16 cellular contexts compared by ENCODE assay signal in genomic region chr20:53463101-53463972, GRCh38.
DNase-seq lines count a peak whose midpoint lies in the region; ATAC-seq and TF ChIP-seq lines count a peak whose summit lies in the region.
"Had no signal": no experiment of that assay in that cellular context is flagged by ENCODE, and none has a peak within 500 bp of the region (broad histone marks: within the 10 kb centered on the region; RNA-seq: fewer than 3 reads in every experiment).

No MANE protein-coding gene starts in this region.

- H3K27ac ChIP-seq in mammary epithelial cell (ENCODE audit: insufficient read depth, low read depth, low read length) (no peak overlapping the region), Karpas-422 (ENCODE audit: low read length) (no peak overlapping the region), colonic mucosa (no peak overlapping the region)
- H3K27ac ChIP-seq: BLaER1 treated with 17β-estradiol and CSF1 and Interleukin-3, amounts not matched to agents 10 nM and 100 nM; HL-60 had no signal

- no peaks in the 10 kb centered on the region for H3K9me3 Mint-ChIP-seq in stimulated activated naive CD8-positive, alpha-beta T cell treated with anti-CD3 and anti-CD28 coated beads, Interleukin-15, amount 100 ng/mL, for 72 hours

- dilution Hi-C loops in mammary epithelial cell (cut with HindIII; ENCODE audit: low sequenced_read_pairs): no loop called here

- intact Hi-C loops in mammary epithelial cell (cut with micrococcal nuclease) (no loop called here), colonic mucosa (cut with DNase I) (no loop called here)

- 61% methylated on average over 6 of the region's 6 CpGs for WGBS in mammary epithelial cell (ENCODE audit: low coverage, missing lambda C conversion rate)

- H3K9me2 ChIP-seq in Karpas-422 (replicated peaks; ENCODE audit: insufficient read depth, low read length): no peaks in the 10 kb centered on the region

- no peaks in the 10 kb centered on the region for H3K79me2 ChIP-seq in mammary epithelial cell (ENCODE audit: insufficient read depth, low read length)
- no peaks in the 10 kb centered on the region for H3K79me2 ChIP-seq in Karpas-422 (ENCODE audit: low read length)

- H2AFZ ChIP-seq in mammary epithelial cell (ENCODE audit: low read depth, low read length) (no peak overlapping the region), Karpas-422 (ENCODE audit: low read length) (no peak overlapping the region)

- H3K9me3 ChIP-seq in MG63 (no peaks in the 10 kb centered on the region), mammary epithelial cell (replicated peaks; ENCODE audit: insufficient read depth, low read length) (no peaks in the 10 kb centered on the region), Karpas-422 (ENCODE audit: low read length) (no peaks in the 10 kb centered on the region), colonic mucosa (no peaks in the 10 kb centered on the region)

- H3K27me3 ChIP-seq in MG63 (0 out of 2 replicates have a peak, but pooled peaks cover 3% of the 10 kb centered on the region), mammary epithelial cell (ENCODE audit: insufficient read depth, low read length) (no peaks in the 10 kb centered on the region), Karpas-422 (ENCODE audit: low read length) (no peaks in the 10 kb centered on the region), colonic mucosa (no peaks in the 10 kb centered on the region)
- H3K27me3 ChIP-seq: BLaER1 treated with 17β-estradiol and CSF1 and Interleukin-3, amounts not matched to agents 10 nM and 100 nM had no signal

- ATAC-seq in stimulated activated naive CD8-positive, alpha-beta T cell treated with anti-CD3 and anti-CD28 coated beads, Interleukin-15, amount 100 ng/mL, for 72 hours: no peak
- no peak for ATAC-seq in stimulated activated naive CD8-positive, alpha-beta T cell treated with anti-CD3 and anti-CD28 coated beads, Interleukin-15, Interleukin-2, amounts not matched to agents 100 U/mL and 50 U/mL, for 24 hours

- CTCF ChIA-PET in mammary epithelial cell (lab: Charles Lee; ENCODE audit: low non-redundant PET): no interaction called here

- no peak overlapping the region for H3K9ac ChIP-seq in mammary epithelial cell (ENCODE audit: insufficient read depth, low read length)
- H3K9ac ChIP-seq in Karpas-422 (ENCODE audit: low read length): no peak overlapping the region
- no peak overlapping the region for H3K9ac ChIP-seq in colonic mucosa (ENCODE audit: low read depth in 2 of 2, low read length in 2 of 2)
- H3K9ac ChIP-seq: BLaER1 treated with 17β-estradiol and CSF1 and Interleukin-3, amounts not matched to agents 10 nM and 100 nM had no signal

- TF ChIP-seq CTCF in mammary epithelial cell (conservative IDR thresholded peaks at IDR 0.05 in 1 of 2, IDR thresholded peaks at IDR 0.05 in 1 of 2; ENCODE audit: extremely low read depth in 1 of 2, insufficient read depth in 1 of 2, low read depth in 1 of 2, low read length in 2 of 2) (no peak), colonic mucosa (IDR thresholded peaks at IDR 0.05) (no peak)

- H3K27ac Mint-ChIP-seq in stimulated activated naive CD8-positive, alpha-beta T cell treated with anti-CD3 and anti-CD28 coated beads, Interleukin-15, amount 100 ng/mL, for 72 hours: peak overlapping the region; percentile 69 to 93
- H3K27ac Mint-ChIP-seq: CD4-positive, CD25-positive, alpha-beta regulatory T cell had no signal

- H3K27me3 Mint-ChIP-seq in stimulated activated naive CD8-positive, alpha-beta T cell treated with anti-CD3 and anti-CD28 coated beads, Interleukin-15, amount 100 ng/mL, for 72 hours: no peaks in the 10 kb centered on the region

- H3K4me1 Mint-ChIP-seq in stimulated activated naive CD8-positive, alpha-beta T cell treated with anti-CD3 and anti-CD28 coated beads, Interleukin-15, amount 100 ng/mL, for 72 hours: no peaks in the 10 kb centered on the region
- H3K4me1 Mint-ChIP-seq: CD4-positive, CD25-positive, alpha-beta regulatory T cell had no signal

- H4K20me1 ChIP-seq in mammary epithelial cell (ENCODE audit: insufficient read depth, low read length): no peaks in the 10 kb centered on the region
- no peaks in the 10 kb centered on the region for H4K20me1 ChIP-seq in Karpas-422 (ENCODE audit: insufficient read depth, low read depth, low read length)
- H4K20me1 ChIP-seq: BLaER1 treated with 17β-estradiol and CSF1 and Interleukin-3, amounts not matched to agents 10 nM and 100 nM had no signal

- no peak for DNase-seq in stimulated activated naive CD8-positive, alpha-beta T cell treated with anti-CD3 and anti-CD28 coated beads, Interleukin-15, amount 100 ng/mL, for 72 hours
- no peak for DNase-seq in stimulated activated naive CD8-positive, alpha-beta T cell treated with anti-CD3 and anti-CD28 coated beads, Interleukin-15, Interleukin-2, amounts not matched to agents 100 U/mL and 50 U/mL, for 24 hours
- peak; percentile 2 for DNase-seq in MG63
- peak; percentile 26 for DNase-seq in mammary epithelial cell
- DNase-seq in activated CD4-positive, alpha-beta T cell treated with anti-CD3 and anti-CD28 coated beads, Interleukin-2, amount 50 U/mL, for 1 hour: no peak
- DNase-seq in HuH-7 (ENCODE audit: low spot score): no peak
- no peak for DNase-seq in Karpas-422
- DNase-seq in colonic mucosa: no peak
- DNase-seq: 8988T; ACHN; CD4-positive, CD25-positive, alpha-beta regulatory T cell; DMS79; HCEC 1CT; IMR-90 had no signal

- no peaks in the 10 kb centered on the region for H3K36me3 ChIP-seq in MG63
- H3K36me3 ChIP-seq in mammary epithelial cell (ENCODE audit: insufficient read depth, low read length): no peaks in the 10 kb centered on the region
- H3K36me3 ChIP-seq in Karpas-422 (ENCODE audit: insufficient read depth, low read length): no peaks in the 10 kb centered on the region
- no peaks in the 10 kb centered on the region for H3K36me3 ChIP-seq in colonic mucosa
- H3K36me3 ChIP-seq: BLaER1 treated with 17β-estradiol and CSF1 and Interleukin-3, amounts not matched to agents 10 nM and 100 nM had no signal

- H3K4me2 ChIP-seq in mammary epithelial cell (ENCODE audit: insufficient read depth, low read depth, low read length) (no peak overlapping the region), Karpas-422 (ENCODE audit: low read depth, low read length, poor library complexity, severe bottlenecking) (no peak overlapping the region)
- H3K4me2 ChIP-seq: BLaER1 treated with 17β-estradiol and CSF1 and Interleukin-3, amounts not matched to agents 10 nM and 100 nM had no signal

- in situ Hi-C loops in mammary epithelial cell (cut with MboI; ENCODE audit: low sequenced_read_pairs in 2 of 2): no loop called here

- no TSS peak for BruUV-seq in mammary epithelial cell (replicated peaks; lab: Mats Ljungman, UMichigan)

- H3K4me3 Mint-ChIP-seq in stimulated activated naive CD8-positive, alpha-beta T cell treated with anti-CD3 and anti-CD28 coated beads, Interleukin-15, amount 100 ng/mL, for 72 hours: no peak overlapping the region
- H3K4me3 Mint-ChIP-seq: CD4-positive, CD25-positive, alpha-beta regulatory T cell had no signal

- H3K4me1 ChIP-seq in mammary epithelial cell (ENCODE audit: insufficient read depth, low read length) (no peaks in the 10 kb centered on the region), Karpas-422 (ENCODE audit: low read length) (no peaks in the 10 kb centered on the region), colonic mucosa (no peaks in the 10 kb centered on the region)

- H3K4me3 ChIP-seq in MG63: no peak overlapping the region
- H3K4me3 ChIP-seq in mammary epithelial cell (replicated peaks in 1 of 3; ENCODE audit: insufficient read depth in 1 of 3, low read depth in 2 of 3, low read length in 3 of 3): no peak overlapping the region
- H3K4me3 ChIP-seq in Karpas-422 (ENCODE audit: low read length): no peak overlapping the region
- no peak overlapping the region for H3K4me3 ChIP-seq in colonic mucosa
- H3K4me3 ChIP-seq: BLaER1 treated with 17β-estradiol and CSF1 and Interleukin-3, amounts not matched to agents 10 nM and 100 nM had no signal

Comparison
In these comparisons a context has a peak if more than half of its experiments do, and no peak if none do; other contexts are left out.
1. DNase-seq: peak in MG63 (single experiment) and mammary epithelial cell (single experiment); none in stimulated activated naive CD8-positive, alpha-beta T cell treated with anti-CD3 and anti-CD28 coated beads, Interleukin-15, amount 100 ng/mL, for 72 hours (0 of 2), stimulated activated naive CD8-positive, alpha-beta T cell treated with anti-CD3 and anti-CD28 coated beads, Interleukin-15, Interleukin-2, amounts not matched to agents 100 U/mL and 50 U/mL, for 24 hours (single experiment), activated CD4-positive, alpha-beta T cell treated with anti-CD3 and anti-CD28 coated beads, Interleukin-2, amount 50 U/mL, for 1 hour (single experiment), HuH-7 (single experiment), Karpas-422 (single experiment) and colonic mucosa (single experiment).